31 cellular contexts compared by ENCODE assay signal in genomic region chr10:43040482-43041256, GRCh38. TPM values are rescaled to one million over a fixed set of nuclear protein-coding genes. Genes with fewer than 3 reads are reported as not detected.
A peak's percentile ranks its signal among the peaks of the same experiment; 100 is the strongest.
DNase-seq lines count a peak whose midpoint lies in the region; ATAC-seq, FAIRE-seq and TF ChIP-seq lines count a peak whose summit lies in the region.
"Had no signal": no experiment of that assay in that cellular context is flagged by ENCODE, and none has a peak within 500 bp of the region (broad histone marks: within the 10 kb centered on the region; RNA-seq: fewer than 3 reads in every experiment).

No MANE protein-coding gene starts in this region.

- DNase-seq in SK-N-SH: peak; percentile 20
- no peak for DNase-seq in astrocyte (ENCODE audit: low read depth)
- peak; percentile 8 to 70 for DNase-seq in lower leg skin (ENCODE audit: low spot score in 2 of 2)
- DNase-seq in stomach: peak; percentile 23
- DNase-seq in HTR-8/SVneo (ENCODE audit: insufficient read length, low spot score): no peak
- DNase-seq in SKM-1 (lab: John Stamatoyannopoulos, UW; ENCODE audit: unreplicated experiment): no peak
- DNase-seq: activated CD4-positive, alpha-beta T cell treated with anti-CD3 and anti-CD28 coated beads, Interleukin-2, amount 10 ng/mL, durations not matched to agents 24 days and 14 days; activated naive CD4-positive, alpha-beta T cell treated with Interleukin-2 at 50 U/mL for 16 hours; body of pancreas; DMS79; IMR-90; left colon; NCI-H1694; NCI-H446; NCI-H774; stimulated activated CD4-positive, alpha-beta T cell treated with anti-CD3 and anti-CD28 coated beads, Interleukin-12 subunit alpha, Interleukin-12 subunit beta, amount 100 ng/mL, for 4 hours; stimulated activated CD4-positive, alpha-beta T cell treated with anti-CD3 and anti-CD28 coated beads, Interleukin-4, amount 100 ng/mL, for 1 hour; thyroid gland; WERI-Rb-1 had no signal

- H3K9me3 Mint-ChIP-seq in astrocyte (ENCODE audit: unreplicated experiment): no peaks in the 10 kb centered on the region
- H3K9me3 Mint-ChIP-seq: activated CD4-positive, alpha-beta T cell treated with anti-CD3 and anti-CD28 coated beads, Interleukin-2, amount 10 ng/mL, durations not matched to agents 24 days and 14 days; mesothelial cell of epicardium; T-cell had no signal

- peaks cover 3% of the 10 kb centered on the region for H3K4me1 Mint-ChIP-seq in astrocyte (ENCODE audit: low read depth, unreplicated experiment)
- H3K4me1 Mint-ChIP-seq: activated CD4-positive, alpha-beta T cell treated with anti-CD3 and anti-CD28 coated beads, Interleukin-2, amount 10 ng/mL, durations not matched to agents 24 days and 14 days had no signal

- no peak for TF ChIP-seq RAD21 in SK-N-SH (IDR thresholded peaks at IDR 0.05; ENCODE audit: low read length)

- H3K9me3 ChIP-seq in SK-N-SH (no peaks in the 10 kb centered on the region), astrocyte (ENCODE audit: insufficient read depth, low read depth, low read length) (no peaks in the 10 kb centered on the region), stomach (no peaks in the 10 kb centered on the region)
- H3K9me3 ChIP-seq: adrenal gland, body of pancreas, gastrocnemius medialis, neutrophil, Peyer's patch, prostate gland, right lobe of liver, thyroid gland had no signal

- no peaks in the 10 kb centered on the region for H3K9me2 ChIP-seq in SK-N-SH

- no peak overlapping the region for H3K4me2 ChIP-seq in SK-N-SH
- no peak overlapping the region for H3K4me2 ChIP-seq in astrocyte (ENCODE audit: low read length)

- H3K36me3 ChIP-seq in SK-N-SH (replicated peaks in 1 of 2; ENCODE audit: control insufficient read depth in 1 of 2, insufficient read depth in 2 of 2, low read length in 1 of 2) (no peaks in the 10 kb centered on the region), astrocyte (ENCODE audit: insufficient read depth, low read length) (no peaks in the 10 kb centered on the region), stomach (no peaks in the 10 kb centered on the region)
- H3K36me3 ChIP-seq: adrenal gland, gastrocnemius medialis, neutrophil, Peyer's patch, prostate gland, right lobe of liver, thyroid gland, WERI-Rb-1 had no signal

- peaks cover 0 to 83% of the 10 kb centered on the region in 2 experiments; a peak in 3 of 4 replicates for H3K4me1 ChIP-seq in SK-N-SH (ENCODE audit: control insufficient read depth in 1 of 2, insufficient read depth in 2 of 2, low read depth in 1 of 2, low read length in 1 of 2)
- H3K4me1 ChIP-seq in astrocyte (ENCODE audit: insufficient read depth, low read length): no peaks in the 10 kb centered on the region
- H3K4me1 ChIP-seq in stomach: no peaks in the 10 kb centered on the region
- H3K4me1 ChIP-seq: adrenal gland, body of pancreas, gastrocnemius medialis, right lobe of liver, thyroid gland had no signal

- ATAC-seq in SK-N-SH treated with all-trans-retinoic acid at 6 μM for 48 hours (no peak), esophagus mucosa (no peak)
- ATAC-seq: body of pancreas, gastrocnemius medialis, left colon, right lobe of liver, T-cell had no signal

- TF ChIP-seq POLR2A in lower leg skin (IDR thresholded peaks at IDR 0.05) (no peak), stomach (IDR thresholded peaks at IDR 0.05) (no peak)

- H3K9ac ChIP-seq in SK-N-SH: no peak overlapping the region
- H3K9ac ChIP-seq in astrocyte (ENCODE audit: low read length): no peak overlapping the region

- FAIRE-seq in astrocyte (lab: Jason Lieb, UNC) (no peak), HTR-8/SVneo (lab: Jason Lieb, UNC) (no peak)
- FAIRE-seq: G401.6 had no signal

- no peak for TF ChIP-seq EP300 in SK-N-SH (IDR thresholded peaks at IDR 0.05; ENCODE audit: borderline replicate concordance in 1 of 2, low read depth in 1 of 2, low read length in 1 of 2)
- no peak for TF ChIP-seq EP300 in stomach (IDR thresholded peaks at IDR 0.05)

- H3K4me3 Mint-ChIP-seq in astrocyte (ENCODE audit: unreplicated experiment): no peak overlapping the region
- H3K4me3 Mint-ChIP-seq: activated CD4-positive, alpha-beta T cell treated with anti-CD3 and anti-CD28 coated beads, Interleukin-2, amount 10 ng/mL, durations not matched to agents 24 days and 14 days; mesothelial cell of epicardium; T-cell had no signal

- no peak overlapping the region for H3K4me3 ChIP-seq in SK-N-SH (ENCODE audit: low read depth in 2 of 2, low read length in 1 of 2)
- no peak overlapping the region for H3K4me3 ChIP-seq in astrocyte (ENCODE audit: insufficient read depth, low read depth, low read length)
- no peak overlapping the region for H3K4me3 ChIP-seq in lower leg skin (ENCODE audit: low read depth, poor library complexity, severe bottlenecking)
- no peak overlapping the region for H3K4me3 ChIP-seq in stomach
- H3K4me3 ChIP-seq: adrenal gland, body of pancreas, gastrocnemius medialis, Peyer's patch, prostate gland, right lobe of liver, thyroid gland had no signal

- no peaks in the 10 kb centered on the region for H4K20me1 ChIP-seq in SK-N-SH (ENCODE audit: insufficient read depth)
- H4K20me1 ChIP-seq in astrocyte (ENCODE audit: insufficient read depth, low read length): no peaks in the 10 kb centered on the region

- H3K27me3 Mint-ChIP-seq in astrocyte (ENCODE audit: low read depth, unreplicated experiment): peaks cover 19% of the 10 kb centered on the region
- H3K27me3 Mint-ChIP-seq: activated CD4-positive, alpha-beta T cell treated with anti-CD3 and anti-CD28 coated beads, Interleukin-2, amount 10 ng/mL, durations not matched to agents 24 days and 14 days had no signal

- intact Hi-C loops in lower leg skin (cut with DNase I; ENCODE audit: low total_unique reads) (loop anchor here (10.0 kb wide), 1 partner anchor 184 kb away; no protein-coding TSS in a partner anchor), stomach (cut with DNase I; ENCODE audit: low total_unique reads) (no loop called here)

- no peaks in the 10 kb centered on the region for H3K27me3 ChIP-seq in SK-N-SH (ENCODE audit: insufficient read depth)
- no peaks in the 10 kb centered on the region for H3K27me3 ChIP-seq in astrocyte (ENCODE audit: insufficient read depth, low read length)
- H3K27me3 ChIP-seq in stomach: no peaks in the 10 kb centered on the region
- H3K27me3 ChIP-seq: adrenal gland, body of pancreas, gastrocnemius medialis, neutrophil, Peyer's patch, right lobe of liver, thyroid gland had no signal

- H3K79me2 ChIP-seq in SK-N-SH (ENCODE audit: insufficient read depth) (no peaks in the 10 kb centered on the region), astrocyte (ENCODE audit: insufficient read depth, low read length) (no peaks in the 10 kb centered on the region)

- TF ChIP-seq CTCF in SK-N-SH (IDR thresholded peaks at IDR 0.05) (no peak), astrocyte (IDR thresholded peaks at IDR 0.05; ENCODE audit: insufficient read depth, low read depth, low read length) (no peak), lower leg skin (IDR thresholded peaks at IDR 0.05) (no peak), stomach (IDR thresholded peaks at IDR 0.05) (no peak)

- no peaks in the 10 kb centered on the region for H3F3A ChIP-seq in SK-N-SH (replicated peaks; ENCODE audit: insufficient read depth)

- CTCF ChIA-PET in SK-N-SH (lab: Yijun Ruan, JAX): interaction anchor here (0.6 to 1.4 kb wide), 8 partner anchors 12 to 175 kb away, joined by 3 to 7 read pairs (median 3); no protein-coding TSS in a partner anchor

- WGBS in SK-N-SH (ENCODE audit: low lambda C conversion rate): 75% methylated on average over 3 of the region's 6 CpGs
- WGBS in lower leg skin, 2 donors: 87 to 94% methylated on average over 5 to 6 of the region's 6 CpGs
- 79 to 96% (median 85%) methylated on average over 6 of the region's 6 CpGs for WGBS in stomach, 5 donors

- H2AFZ ChIP-seq in SK-N-SH (ENCODE audit: low read depth) (no peak overlapping the region), astrocyte (ENCODE audit: low read depth, low read length) (no peak overlapping the region)

- POLR2A ChIA-PET in SK-N-SH (lab: Yijun Ruan, JAX): interaction anchor here (0.8 to 1.0 kb wide), 3 partner anchors 10 to 70 kb away, joined by 3 to 4 read pairs (median 3); no protein-coding TSS in a partner anchor

- H3K27ac Mint-ChIP-seq in astrocyte (ENCODE audit: unreplicated experiment): peak overlapping the region; percentile 41
- H3K27ac Mint-ChIP-seq: activated CD4-positive, alpha-beta T cell treated with anti-CD3 and anti-CD28 coated beads, Interleukin-2, amount 10 ng/mL, durations not matched to agents 24 days and 14 days; mesothelial cell of epicardium; T-cell had no signal

- H3K27ac ChIP-seq in SK-N-SH (ENCODE audit: low read depth in 2 of 2, low read length in 1 of 2) (peak overlapping the region in 1 of 2 experiments; percentile 87; a peak in 1 of 4 replicates), astrocyte (ENCODE audit: low read depth, low read length) (no peak overlapping the region), stomach (no peak overlapping the region)
- H3K27ac ChIP-seq: 22Rv1, adrenal gland, body of pancreas, gastrocnemius medialis, neutrophil, Peyer's patch, prostate gland, right lobe of liver, thyroid gland, WERI-Rb-1 had no signal

- H3K36me3 Mint-ChIP-seq in astrocyte (ENCODE audit: low read depth, unreplicated experiment): peaks cover 1% of the 10 kb centered on the region
- H3K36me3 Mint-ChIP-seq: mesothelial cell of epicardium, T-cell had no signal

TF ChIP-seq in SK-N-SH, 30 proteins besides CTCF, POLR2A, EP300 and RAD21 (continues in another document):
- no peak for TF ChIP-seq NRF1 (IDR thresholded peaks at IDR 0.05; ENCODE audit: low read depth, low read length)
- TF ChIP-seq TEAD4 (IDR thresholded peaks at IDR 0.05; ENCODE audit: borderline replicate concordance, insufficient read depth): no peak
- TF ChIP-seq CHD2 (IDR thresholded peaks at IDR 0.05; ENCODE audit: low read length, partially characterized antibody): no peak
- no peak for TF ChIP-seq TAF1 (IDR thresholded peaks at IDR 0.05; ENCODE audit: borderline replicate concordance, low read depth, low read length)
- no peak for TF ChIP-seq YY1 (IDR thresholded peaks at IDR 0.05; ENCODE audit: low read depth)
- TF ChIP-seq FOSL2 (IDR thresholded peaks at IDR 0.05; ENCODE audit: borderline replicate concordance, low read depth): no peak

RNA-seq across cellular contexts. Expression of gene RET, which starts 36.2 kb away (rescaled TPM):
- polyA plus RNA-seq in SK-N-SH (2012; rRNA removed) (3.2 and 6.8 TPM in 2 replicates), stomach (1 to 10 TPM in 1 of 3 donors, under 1 TPM in 2; 0.31 to 1.9 (median 0.93) TPM)
- 5.8 and 12.3 TPM in 2 replicates for polyA plus RNA-seq in SK-N-SH (2012; cell fraction: cytosol; rRNA removed)
- 11.5 and 17.8 TPM in 2 replicates for polyA plus RNA-seq in SK-N-SH (2012; cell fraction: nucleus; rRNA removed)
- total RNA-seq in astrocyte (0.79 and 1.1 TPM in 2 replicates), lower leg skin (1 to 10 TPM in 2 of 4 donors, under 1 TPM in 2; 0.04 to 1.3 (median 0.87) TPM), stomach (1 to 10 TPM in 3 of 5 donors, not detected in 2; 3.1 to 9.8 (median 3.2) TPM), esophagus mucosa (0.20 TPM)

Comparison
In these comparisons a context has a peak if more than half of its experiments do, and no peak if none do; other contexts are left out.
1. DNase-seq: peak in SK-N-SH (single experiment), lower leg skin (2 of 2) and stomach (single experiment); none in astrocyte (single experiment), HTR-8/SVneo (single experiment) and SKM-1 (single experiment).